In the genomic region with DNA sequence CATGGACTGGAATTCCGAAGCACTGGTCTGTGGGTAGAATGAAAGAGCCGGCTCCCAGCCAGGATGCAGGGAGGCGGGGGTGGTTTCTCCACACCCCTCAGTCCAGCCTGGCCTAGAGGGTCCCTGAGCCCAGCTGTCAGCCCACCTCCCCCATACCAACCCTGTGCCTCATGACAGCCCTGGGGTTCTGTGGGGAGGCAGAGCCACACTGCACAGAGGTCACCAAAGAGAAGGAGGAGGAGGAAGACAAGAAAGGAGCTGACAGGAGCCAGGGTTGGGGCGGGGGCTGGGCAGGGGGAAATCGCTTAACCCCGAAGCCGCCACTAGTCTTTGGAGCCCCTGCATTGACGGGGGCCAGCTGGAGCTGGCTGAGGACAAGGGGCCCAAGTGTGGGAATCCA, we compare ENCODE assay signal across 13 cellular contexts. TPM values are rescaled to one million over a fixed set of nuclear protein-coding genes. Genes with fewer than 3 reads are reported as not detected.
DNase-seq lines count a peak whose midpoint lies in the region; ATAC-seq and TF ChIP-seq lines count a peak whose summit lies in the region.
"Had no signal": no experiment of that assay in that cellular context is flagged by ENCODE, and none has a peak within 500 bp of the region (broad histone marks: within the 10 kb centered on the region; RNA-seq: fewer than 3 reads in every experiment).

No MANE protein-coding gene starts in this region.

- DNase-seq in H7 (peak; percentile 60), left kidney (ENCODE audit: low read depth, low spot score) (peak; percentile 77), retina (peak; percentile 48), SJCRH30 (no peak), MCF 10A (ENCODE audit: unreplicated experiment) (no peak)
- DNase-seq: DMS53, GF-D8 had no signal

- no peak overlapping the region for H3K4me3 Mint-ChIP-seq in MCF 10A (ENCODE audit: unreplicated experiment)

- TF ChIP-seq CTCF in MCF 10A (IDR thresholded peaks at IDR 0.05; ENCODE audit: unreplicated experiment): no peak

- ATAC-seq in GM21576 (IDR thresholded peaks at IDR 0.05; ENCODE audit: unreplicated experiment): no peak
- no peak for ATAC-seq in GM18511 (IDR thresholded peaks at IDR 0.05; ENCODE audit: unreplicated experiment)
- ATAC-seq: HCT116 had no signal

- no peak overlapping the region for H3K27ac Mint-ChIP-seq in MCF 10A (ENCODE audit: low read depth, unreplicated experiment)

- CTCF ChIA-PET in MCF 10A (lab: Yijun Ruan, JAX): interaction anchor here (1.2 to 14.1 kb wide), 6 partner anchors 24 to 58 kb away, joined by 7 to 419 read pairs (median 39); no protein-coding TSS in a partner anchor

- peaks cover 8% of the 10 kb centered on the region for H3K27me3 ChIP-seq in H7 (ENCODE audit: control insufficient read depth, insufficient read depth, low read length)
- H3K27me3 ChIP-seq in SJCRH30: peaks cover 27% of the 10 kb centered on the region

- no peaks in the 10 kb centered on the region for H3K36me3 ChIP-seq in H7 (replicated peaks; ENCODE audit: control insufficient read depth, insufficient read depth, low read length)
- no peaks in the 10 kb centered on the region for H3K36me3 ChIP-seq in SJCRH30

- no peaks in the 10 kb centered on the region for H3K4me1 ChIP-seq in SJCRH30

- intact Hi-C loops in MCF 10A (cut with micrococcal nuclease): no loop called here

- H3K9me3 Mint-ChIP-seq in MCF 10A (ENCODE audit: unreplicated experiment): no peaks in the 10 kb centered on the region

- no peaks in the 10 kb centered on the region for H3K9me3 ChIP-seq in SJCRH30 (replicated peaks)

- H3K27me3 Mint-ChIP-seq in MCF 10A (ENCODE audit: insufficient read depth, unreplicated experiment): peaks cover 2% of the 10 kb centered on the region

- H3K4me3 ChIP-seq in H7 (ENCODE audit: insufficient read depth, low read depth, low read length): no peak overlapping the region
- H3K4me3 ChIP-seq in SJCRH30: no peak overlapping the region

- H3K27ac ChIP-seq in SJCRH30: no peak overlapping the region
- H3K27ac ChIP-seq: HL-60 had no signal

- no TSS peak for BruUV-seq in MCF 10A (replicated peaks; lab: Mats Ljungman, UMichigan)

- H3K36me3 Mint-ChIP-seq in MCF 10A (ENCODE audit: insufficient read depth, unreplicated experiment): no peaks in the 10 kb centered on the region

- POLR2A ChIA-PET in MCF 10A (lab: Yijun Ruan, JAX): interaction anchor here (1.1 to 1.2 kb wide), 2 partner anchors 34 to 38 kb away, joined by 3 to 4 read pairs; no protein-coding TSS in a partner anchor

- H3K4me1 Mint-ChIP-seq in MCF 10A (ENCODE audit: insufficient read depth, unreplicated experiment): peaks cover 9% of the 10 kb centered on the region

RNA-seq across cellular contexts. Expression of gene KAZALD1, which starts 32.3 kb away (rescaled TPM):
- total RNA-seq in H7 (2014; rRNA removed; shearing (Covaris generic)): 11.9 and 22.0 TPM in 2 replicates
- total RNA-seq in SJCRH30 (2014; rRNA removed; shearing (Covaris generic)): 55.7 and 58.1 TPM in 2 replicates
- total RNA-seq in MCF 10A (2022): 2.4 and 6.7 TPM in 2 replicates

RNA-seq across cellular contexts. Expression of gene TLX1, which starts 37.0 kb away (rescaled TPM):
- total RNA-seq in H7 (2014; rRNA removed; shearing (Covaris generic)): 0.11 TPM in 1 of 2 replicates, not detected in the other
- not detected in 2 replicates for total RNA-seq in SJCRH30 (2014; rRNA removed; shearing (Covaris generic))
- total RNA-seq in MCF 10A (2022): not detected in 2 replicates
- total RNA-seq: A673, H4 had no signal

Comparison
In these comparisons a context has a peak if more than half of its experiments do, and no peak if none do; other contexts are left out.
1. DNase-seq: peak in H7 (single experiment), left kidney (single experiment) and retina (single experiment); none in SJCRH30 (0 of 2) and MCF 10A (single experiment).